35 cellular contexts compared by ENCODE assay signal in genomic region chr6:143609972-143610371, GRCh38.
A peak's percentile ranks its signal among the peaks of the same experiment; 100 is the strongest.
DNase-seq lines count a peak whose midpoint lies in the region; ATAC-seq, FAIRE-seq and TF ChIP-seq lines count a peak whose summit lies in the region.
"Had no signal": no experiment of that assay in that cellular context is flagged by ENCODE, and none has a peak within 500 bp of the region (broad histone marks: within the 10 kb centered on the region; RNA-seq: fewer than 3 reads in every experiment).

No MANE protein-coding gene starts in this region.

- no peak overlapping the region for H2BK120ac ChIP-seq in IMR-90 (ENCODE audit: low read depth, low read length)

- no peak overlapping the region for H2AK9ac ChIP-seq in IMR-90 (replicated peaks; ENCODE audit: low read depth, low read length, poor library complexity)

- in situ Hi-C loops in HepG2 (cut with HindIII; ENCODE audit: extremely low pct_ligation_motif_present, low pct_unique_long_range_greater_than_20kb) (no loop called here), IMR-90 (cut with MboI; ENCODE audit: low sequenced_read_pairs) (no loop called here)

- H4K91ac ChIP-seq in IMR-90 (ENCODE audit: insufficient read depth, low read depth, low read length): no peak overlapping the region

- TF ChIP-seq CTCF in HepG2 (CRISPR knock-in tag; IDR thresholded peaks at IDR 0.05): no peak
- no peak for TF ChIP-seq CTCF in right lobe of liver (IDR thresholded peaks at IDR 0.05)
- TF ChIP-seq CTCF in HEK293 (tag by site-specific recombination; IDR thresholded peaks at IDR 0.05): no peak
- no peak for TF ChIP-seq CTCF in IMR-90 (conservative IDR thresholded peaks at IDR 0.05; ENCODE audit: low read depth, low read length)

- no peak overlapping the region for H3K9ac ChIP-seq in HepG2 (ENCODE audit: insufficient read depth, low read depth, low read length)
- no peak overlapping the region for H3K9ac ChIP-seq in IMR-90 (ENCODE audit: low read depth, low read length)
- H3K9ac ChIP-seq: BLaER1; BLaER1 treated with 17β-estradiol and CSF1 and Interleukin-3, amounts not matched to agents 10 nM and 100 nM had no signal

- H3K9me3 ChIP-seq in HepG2 (ENCODE audit: low read length): no peaks in the 10 kb centered on the region
- H3K9me3 ChIP-seq in right lobe of liver: no peaks in the 10 kb centered on the region
- H3K9me3 ChIP-seq in HEK293 (ENCODE audit: control insufficient read depth, insufficient read depth, low read depth, low read length): no peaks in the 10 kb centered on the region
- H3K9me3 ChIP-seq in IMR-90 (ENCODE audit: control insufficient read depth, insufficient read depth, low read length): no peaks in the 10 kb centered on the region
- H3K9me3 ChIP-seq: A549, BE2C, Caco-2 had no signal

- H3K23ac ChIP-seq in IMR-90 (ENCODE audit: low read depth, low read length): no peak overlapping the region

- 80% methylated on average over 1 of the region's 1 CpG for WGBS in HepG2 (ENCODE audit: low lambda C conversion rate)
- WGBS in right lobe of liver (ENCODE audit: insufficient coverage, low coverage, low lambda C conversion rate, missing lambda C conversion rate): 91% methylated on average over 1 of the region's 1 CpG
- WGBS in IMR-90 (ENCODE audit: extremely low coverage in 2 of 2, insufficient read length in 1 of 2), 2 experiments: no CpG with 5 or more reads among the region's 1 CpG

- H2AK5ac ChIP-seq in IMR-90 (ENCODE audit: low read depth, low read length): no peak overlapping the region

- peaks cover 8 to 10% of the 10 kb centered on the region in 2 experiments; a peak in 2 of 4 replicates for H3K79me1 ChIP-seq in IMR-90 (ENCODE audit: low read depth in 1 of 2, low read length in 2 of 2)

- TF ChIP-seq POLR2A in HepG2 (IDR thresholded peaks at IDR 0.05; ENCODE audit: insufficient read depth in 1 of 2, low read depth in 2 of 2, low read length in 2 of 2) (no peak), right lobe of liver (IDR thresholded peaks at IDR 0.05) (no peak), IMR-90 (IDR thresholded peaks at IDR 0.05; ENCODE audit: low read depth, low read length) (no peak)

- H3K79me2 ChIP-seq in HepG2 (ENCODE audit: insufficient read depth, low read length): no peaks in the 10 kb centered on the region

- TF ChIP-seq EP300 in HepG2 (IDR thresholded peaks at IDR 0.05; ENCODE audit: low read depth in 2 of 2, low read length in 2 of 2) (no peak), HepG2 (CRISPR knock-in tag; IDR thresholded peaks at IDR 0.05; ENCODE audit: borderline replicate concordance) (no peak)

- no peaks in the 10 kb centered on the region; the same call in 1 of the 2 replicates for H3K9me1 ChIP-seq in IMR-90 (ENCODE audit: insufficient read depth, low read length)

- H3K14ac ChIP-seq in IMR-90 (replicated peaks; ENCODE audit: low read depth, low read length): no peak overlapping the region

- dilution Hi-C loops in IMR-90 (cut with HindIII; ENCODE audit: low sequenced_read_pairs, unreplicated experiment): no loop called here

- H3K4ac ChIP-seq in IMR-90 (ENCODE audit: low read depth, low read length): no peak overlapping the region

- H3K18ac ChIP-seq in IMR-90 (ENCODE audit: low read depth, low read length): no peak overlapping the region

- H3K4me3 ChIP-seq in HepG2 (replicated peaks in 1 of 3; ENCODE audit: insufficient read depth in 1 of 3, low read depth in 2 of 3, low read length in 3 of 3): no peak overlapping the region
- no peak overlapping the region for H3K4me3 ChIP-seq in right lobe of liver
- H3K4me3 ChIP-seq in HEK293 (ENCODE audit: low read depth, low read length): no peak overlapping the region
- no peak overlapping the region for H3K4me3 ChIP-seq in IMR-90 (ENCODE audit: insufficient read depth, low read depth, low read length)
- H3K4me3 ChIP-seq: A549; BLaER1; BLaER1 treated with 17β-estradiol and CSF1 and Interleukin-3, amounts not matched to agents 10 nM and 100 nM had no signal

- H3K36me3 ChIP-seq in HepG2 (replicated peaks in 1 of 2; ENCODE audit: control insufficient read depth in 1 of 2, insufficient read depth in 2 of 2, low read length in 2 of 2) (no peaks in the 10 kb centered on the region), right lobe of liver (no peaks in the 10 kb centered on the region), HEK293 (ENCODE audit: control insufficient read depth in 2 of 2, insufficient read depth in 1 of 2, low read length in 2 of 2) (no peaks in the 10 kb centered on the region), IMR-90 (ENCODE audit: control insufficient read depth, insufficient read depth, low read length) (no peaks in the 10 kb centered on the region)
- H3K36me3 ChIP-seq: BE2C; BLaER1; BLaER1 treated with 17β-estradiol and CSF1 and Interleukin-3, amounts not matched to agents 10 nM and 100 nM had no signal

- H4K8ac ChIP-seq in IMR-90 (ENCODE audit: low read depth in 2 of 2, low read length in 2 of 2): no peak overlapping the region

- no peak overlapping the region for H2BK15ac ChIP-seq in IMR-90 (ENCODE audit: low read depth, low read length)

- no peak for TF ChIP-seq RAD21 in HepG2 (CRISPR knock-in tag; IDR thresholded peaks at IDR 0.05)
- no peak for TF ChIP-seq RAD21 in IMR-90 (IDR thresholded peaks at IDR 0.05; ENCODE audit: low read length)

- BruUV-seq in HepG2 (replicated peaks; lab: Mats Ljungman, UMichigan) (no TSS peak), IMR-90 (replicated peaks; lab: Mats Ljungman, UMichigan) (no TSS peak)

- no peak overlapping the region for H4K5ac ChIP-seq in IMR-90 (ENCODE audit: low read depth, low read length)

- CTCF ChIA-PET in HepG2 (lab: Yijun Ruan, JAX; ENCODE audit: low intra/inter-chr PET ratio, low total read pairs): no interaction called here
- CTCF ChIA-PET in HEK293 (lab: Yijun Ruan, JAX): interaction anchor here (0.6 to 1.7 kb wide), 7 partner anchors 11 to 328 kb away, joined by 3 to 5 read pairs (median 3); no protein-coding TSS in a partner anchor
- CTCF ChIA-PET in IMR-90 (lab: Yijun Ruan, JAX): interaction anchor here (0.7 kb wide), 1 partner anchor 607 kb away, joined by 3 read pairs; no protein-coding TSS in a partner anchor

- no peak overlapping the region for H3K4me2 ChIP-seq in HepG2 (ENCODE audit: low read depth, low read length)
- no peak overlapping the region for H3K4me2 ChIP-seq in IMR-90 (ENCODE audit: low read depth, low read length)
- H3K4me2 ChIP-seq: A549; BLaER1; BLaER1 treated with 17β-estradiol and CSF1 and Interleukin-3, amounts not matched to agents 10 nM and 100 nM had no signal

- no peak overlapping the region for H2BK20ac ChIP-seq in IMR-90 (ENCODE audit: low read depth, low read length)

- no peaks in the 10 kb centered on the region for H3K27me3 ChIP-seq in HepG2 (ENCODE audit: control insufficient read depth in 1 of 2, insufficient read depth in 2 of 2, low read length in 2 of 2)
- no peaks in the 10 kb centered on the region for H3K27me3 ChIP-seq in right lobe of liver
- H3K27me3 ChIP-seq in IMR-90 (ENCODE audit: control insufficient read depth, insufficient read depth, low read length): no peaks in the 10 kb centered on the region
- H3K27me3 ChIP-seq: BLaER1; BLaER1 treated with 17β-estradiol and CSF1 and Interleukin-3, amounts not matched to agents 10 nM and 100 nM had no signal

- H3K27ac ChIP-seq in HepG2 (ENCODE audit: extremely low read length, insufficient read depth, low read length): no peak overlapping the region
- no peak overlapping the region for H3K27ac ChIP-seq in right lobe of liver
- H3K27ac ChIP-seq in HEK293 (ENCODE audit: extremely low read depth, low read depth, low read length): no peak overlapping the region
- H3K27ac ChIP-seq in IMR-90 (ENCODE audit: insufficient read depth, low read length): no peak overlapping the region
- H3K27ac ChIP-seq: 22Rv1; A549; BLaER1; BLaER1 treated with 17β-estradiol and CSF1 and Interleukin-3, amounts not matched to agents 10 nM and 100 nM; C4-2B had no signal

- POLR2A ChIA-PET in HepG2 (lab: Yijun Ruan, JAX) (no interaction called here), HEK293 (lab: Yijun Ruan, JAX) (interaction anchor here (0.6 kb wide), 1 partner anchor 34 kb away, joined by 4 read pairs; no protein-coding TSS in a partner anchor), IMR-90 (lab: Charles Lee; ENCODE audit: unreplicated experiment) (no interaction called here)

- H4K20me1 ChIP-seq in HepG2 (ENCODE audit: insufficient read depth, low read length): no peaks in the 10 kb centered on the region
- H4K20me1 ChIP-seq in IMR-90 (ENCODE audit: insufficient read depth, low read length): no peaks in the 10 kb centered on the region
- H4K20me1 ChIP-seq: BLaER1; BLaER1 treated with 17β-estradiol and CSF1 and Interleukin-3, amounts not matched to agents 10 nM and 100 nM had no signal

- no peaks in the 10 kb centered on the region for H3K4me1 ChIP-seq in HepG2 (ENCODE audit: insufficient read depth, low read length)
- no peaks in the 10 kb centered on the region for H3K4me1 ChIP-seq in right lobe of liver
- H3K4me1 ChIP-seq in HEK293 (ENCODE audit: control insufficient read depth, insufficient read depth, low read length): peaks cover 29% of the 10 kb centered on the region
- H3K4me1 ChIP-seq in IMR-90 (ENCODE audit: control insufficient read depth, insufficient read depth, low read length): peaks cover 3% of the 10 kb centered on the region; the same call in 1 of the 2 replicates
- H3K4me1 ChIP-seq: A549, BE2C, Caco-2 had no signal

- intact Hi-C loops in HepG2 (cut with micrococcal nuclease; ENCODE audit: unreplicated experiment): no loop called here
- intact Hi-C loops in right lobe of liver (cut with DNase I): loop anchor here in 1 of 2 donors (10.0 kb wide), 1 partner anchor 65 kb away; the partner anchor contains the start of gene PHACTR2
- intact Hi-C loops in IMR-90 (cut with micrococcal nuclease): no loop called here

- no peak overlapping the region for H2BK5ac ChIP-seq in IMR-90 (ENCODE audit: low read depth, low read length, poor library complexity, severe bottlenecking)

- no peak overlapping the region for H3K56ac ChIP-seq in IMR-90 (ENCODE audit: extremely low read depth, insufficient read depth, low read length)

- no peak for DNase-seq in HepG2 (ENCODE audit: low spot score)
- DNase-seq in right lobe of liver: no peak
- no peak for DNase-seq in IMR-90
- peak; percentile 21 for DNase-seq in NCI-H69 (lab: John Stamatoyannopoulos, UW)
- DNase-seq in GOT3 (lab: John Stamatoyannopoulos, UW): no peak
- DNase-seq in GM03348 (ENCODE audit: low spot score): no peak
- DNase-seq: 8988T; ACHN; AML-193; BE2C; C1 segment of cervical spinal cord; Caco-2; Calu3; CD4-positive, alpha-beta memory T cell; CD4-positive, alpha-beta T cell; CD4-positive, CD25-positive, alpha-beta regulatory T cell; CD8-positive, alpha-beta memory T cell; CD8-positive, alpha-beta T cell; COR-L47; DMS 273 treated with DMSO at 0.1 percent for 48 hours; DMS153; DMS53; DMS79; DMS79 treated with DMSO at 0.1 percent for 48 hours; DND-41; EL had no signal

- H2AFZ ChIP-seq in HepG2 (ENCODE audit: low read length) (no peak overlapping the region), IMR-90 (replicated peaks; ENCODE audit: low read length, poor library complexity) (no peak overlapping the region)

- FAIRE-seq in HepG2 (lab: Jason Lieb, UNC): no peak
- FAIRE-seq: A204.1, A549, D721Med had no signal

- no peak for ATAC-seq in HepG2
- ATAC-seq in right lobe of liver: no peak
- no peak for ATAC-seq in IMR-90 (ENCODE audit: low read depth)
- ATAC-seq in GM21619 (IDR thresholded peaks at IDR 0.05; ENCODE audit: unreplicated experiment): no peak
- ATAC-seq: A549; CD8-positive, alpha-beta T cell had no signal

TF ChIP-seq in IMR-90, 13 proteins besides CTCF, POLR2A, EP300 and RAD21:
- peak; percentile 46 for TF ChIP-seq MAFK (IDR thresholded peaks at IDR 0.05; ENCODE audit: low read depth, low read length)
- TF ChIP-seq SMC3 (IDR thresholded peaks at IDR 0.05; ENCODE audit: low read depth, low read length): no peak
